In the genomic region with DNA sequence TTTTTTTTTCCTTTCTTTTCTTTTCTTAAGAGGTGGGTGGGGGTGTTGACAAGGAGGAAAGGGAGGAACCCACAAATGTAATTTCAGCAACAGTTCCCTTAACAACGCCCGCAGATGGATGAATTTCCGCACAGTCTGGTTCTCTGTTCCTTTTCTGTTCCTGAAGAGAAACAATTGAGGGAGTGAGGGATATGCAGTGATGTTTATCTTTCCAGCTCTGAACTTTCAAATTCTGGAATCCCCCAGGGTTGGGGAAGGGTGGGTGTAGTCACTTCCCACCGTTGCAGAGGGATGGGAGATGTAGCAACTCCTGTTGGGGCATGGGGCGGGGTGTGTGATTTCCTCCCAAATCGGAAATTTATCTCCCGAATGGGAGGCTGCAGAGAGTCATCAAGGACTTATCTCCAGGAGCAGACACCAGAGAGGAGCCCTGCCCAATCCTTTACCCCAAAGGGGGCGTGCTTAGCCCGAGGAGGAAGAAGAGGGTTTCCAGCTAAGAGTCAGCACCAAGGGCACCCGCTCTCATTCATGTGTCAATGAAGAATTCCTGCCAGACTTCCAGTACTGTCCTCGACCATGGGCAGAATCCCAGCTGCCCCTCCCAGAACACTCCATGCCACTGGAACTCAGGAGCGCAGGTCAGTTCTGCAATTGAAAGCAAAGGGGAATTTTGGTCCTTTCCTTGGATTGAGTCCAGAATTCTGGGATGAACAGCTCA, we compare ENCODE assay signal across 11 cellular contexts. TPM values are rescaled to one million over a fixed set of nuclear protein-coding genes. Genes with fewer than 3 reads are reported as not detected.
DNase-seq lines count a peak whose midpoint lies in the region; ATAC-seq and TF ChIP-seq lines count a peak whose summit lies in the region.
"Had no signal": no experiment of that assay in that cellular context is flagged by ENCODE, and none has a peak within 500 bp of the region (broad histone marks: within the 10 kb centered on the region; RNA-seq: fewer than 3 reads in every experiment).

No MANE protein-coding gene starts in this region.

- POLR2A ChIA-PET in GM10248 (lab: Yijun Ruan, JAX): no interaction called here

- no peaks in the 10 kb centered on the region for H3K27me3 ChIP-seq in gastrocnemius medialis

- peak; percentile 66 for ATAC-seq in Right ventricle myocardium superior (ENCODE audit: poor library complexity)
- peak; percentile 35 to 56 for ATAC-seq in gastrocnemius medialis
- ATAC-seq in activated CD4-positive, CD25-positive, alpha-beta regulatory T cell treated with anti-CD3 and anti-CD28 coated beads, Interleukin-2, amount 50 U/mL, for 24 hours: no peak

- peak in 73 of 76 experiments; percentile 20 to 88 (median 67) for DNase-seq in HUDEP-2 (lab: John Stamatoyannopoulos, UW; ENCODE audit: unreplicated experiment in 76 of 76)
- peak; percentile 45 for DNase-seq in SKM-1 treated with dmso at 0.1 percent for 144 hours (lab: John Stamatoyannopoulos, UW; ENCODE audit: unreplicated experiment)
- peak; percentile 57 for DNase-seq in Right ventricle myocardium superior
- DNase-seq in gastrocnemius medialis: no peak
- no peak for DNase-seq in effector CD4-positive, alpha-beta T cell
- no peak for DNase-seq in GM10248 (ENCODE audit: extremely low spot score)
- DNase-seq: GOT3; NCI-H1930; NK-92 treated with Interleukin-12 subunit alpha and Interleukin-12 subunit beta, amount 100 ng/mL, for 24 hours had no signal

- in situ Hi-C loops in gastrocnemius medialis (cut with MboI; ENCODE audit: low sequenced_read_pairs in 4 of 4): no loop called here

- H3K9me3 ChIP-seq in gastrocnemius medialis: no peaks in the 10 kb centered on the region

- intact Hi-C loops in Right ventricle myocardium superior (cut with DNase I) (loop anchor here (5.0 kb wide), 1 partner anchor 97 kb away; the partner anchor contains the start of gene TLNRD1), gastrocnemius medialis (cut with DNase I; ENCODE audit: low total_unique reads) (no loop called here)

- TF ChIP-seq POLR2A in gastrocnemius medialis (IDR thresholded peaks at IDR 0.05): no peak

- no peaks in the 10 kb centered on the region for H3K36me3 ChIP-seq in gastrocnemius medialis

- CTCF ChIA-PET in GM10248 (lab: Yijun Ruan, JAX): interaction anchor here (1.2 to 23.2 kb wide), 3 partner anchors 9 to 176 kb away, joined by 4 to 455 read pairs (median 8); no protein-coding TSS in a partner anchor

- no peak overlapping the region for H3K27ac ChIP-seq in gastrocnemius medialis

- H3K4me1 ChIP-seq in gastrocnemius medialis: peaks cover 0 to 7% of the 10 kb centered on the region in 2 donors

- TF ChIP-seq CTCF in gastrocnemius medialis (IDR thresholded peaks at IDR 0.05 in 4 of 5, conservative IDR thresholded peaks at IDR 0.05 in 1 of 5): no peak
- TF ChIP-seq CTCF in GM10248 (IDR thresholded peaks at IDR 0.05; ENCODE audit: control extremely low read depth, extremely low read depth, low read depth, missing control alignments): no peak

- no peak overlapping the region for H3K4me3 ChIP-seq in gastrocnemius medialis

RNA-seq across cellular contexts. Expression of gene CFAP161, which starts 35.0 kb away (rescaled TPM):
- total RNA-seq in Right ventricle myocardium superior (0.30 TPM), gastrocnemius medialis (not detected)
- total RNA-seq: T-helper 2 cell treated with Interferon-gamma antibody and Interleukin-4, amounts not matched to agents 100 ng/mL and 5 ng/mL, for 36 hours had no signal

Comparison
In these comparisons a context has a peak if more than half of its experiments do, and no peak if none do; other contexts are left out.
1. DNase-seq: peak in HUDEP-2 (73 of 76), SKM-1 treated with dmso at 0.1 percent for 144 hours (single experiment) and Right ventricle myocardium superior (single experiment); none in gastrocnemius medialis (0 of 2), effector CD4-positive, alpha-beta T cell (single experiment) and GM10248 (single experiment).
2. ATAC-seq: peak in Right ventricle myocardium superior (single experiment) and gastrocnemius medialis (2 of 2); none in activated CD4-positive, CD25-positive, alpha-beta regulatory T cell treated with anti-CD3 and anti-CD28 coated beads, Interleukin-2, amount 50 U/mL, for 24 hours (0 of 2).